Comparison of ENCODE assay signal across 27 cellular contexts in the genomic region with DNA sequence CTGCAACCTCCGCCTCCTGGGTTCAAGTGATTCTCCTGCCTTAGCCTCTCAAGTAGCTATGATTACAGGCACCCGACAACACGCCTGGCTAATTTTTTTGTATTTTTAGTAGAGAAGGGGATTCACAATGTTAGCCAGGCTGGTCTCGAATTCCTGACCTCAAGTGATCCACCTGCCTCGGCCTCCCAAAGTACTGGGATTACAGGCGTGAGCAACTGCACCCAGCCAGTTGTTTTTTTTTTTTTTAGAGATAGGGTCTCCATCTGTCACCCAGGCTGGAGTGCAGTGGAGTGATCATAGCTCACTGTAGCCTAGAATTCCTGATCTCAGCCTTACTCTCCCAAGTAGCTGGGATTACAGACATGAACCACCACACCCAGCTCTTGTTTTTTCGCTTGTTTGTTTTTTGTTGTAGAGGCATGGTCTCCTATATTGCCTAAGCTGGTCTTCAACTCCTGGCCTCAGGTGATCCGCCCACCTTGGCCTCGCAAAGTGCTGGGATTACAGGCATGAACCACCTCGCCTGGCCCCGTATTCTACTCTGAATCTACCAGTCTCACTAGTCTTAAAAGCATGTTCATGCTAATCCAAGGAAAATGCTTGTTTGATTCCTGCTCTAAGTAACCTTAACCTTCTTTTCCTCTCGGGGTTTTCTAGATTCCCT. TPM values are rescaled to one million over a fixed set of nuclear protein-coding genes. Genes with fewer than 3 reads are reported as not detected.
A peak's percentile ranks its signal among the peaks of the same experiment; 100 is the strongest.
DNase-seq lines count a peak whose midpoint lies in the region; ATAC-seq and TF ChIP-seq lines count a peak whose summit lies in the region.
"Had no signal": no experiment of that assay in that cellular context is flagged by ENCODE, and none has a peak within 500 bp of the region (broad histone marks: within the 10 kb centered on the region; RNA-seq: fewer than 3 reads in every experiment).

No MANE protein-coding gene starts in this region.

- no peaks in the 10 kb centered on the region for H3K27me3 Mint-ChIP-seq in activated CD4-positive, alpha-beta T cell treated with anti-CD3 and anti-CD28 coated beads, Interleukin-2, amount 10 ng/mL, durations not matched to agents 7 days and 5 days
- H3K27me3 Mint-ChIP-seq: activated naive CD8-positive, alpha-beta T cell treated with anti-CD3 and anti-CD28 coated beads for 36 hours; naive B cell; T-helper 17 cell had no signal

- peak overlapping the region; percentile 96 for H3K27ac ChIP-seq in RWPE2 (ENCODE audit: poor library complexity, severe bottlenecking)
- H3K27ac ChIP-seq in epithelial cell of prostate, result peak overlapping the region; percentile 100
- peak overlapping the region; percentile 83 for H3K27ac ChIP-seq in psoas muscle
- H3K27ac ChIP-seq: 22Rv1 had no signal

- intact Hi-C loops in psoas muscle (cut with DNase I), result loop anchor here in 1 of 2 donors (2.0 kb wide), 1 partner anchor 31 kb away; the partner anchor contains the start of gene STRN3

- ATAC-seq in RWPE2 (ENCODE audit: low read depth) (no peak), psoas muscle (no peak)
- ATAC-seq: activated CD8-positive, alpha-beta T cell treated with anti-CD3 and anti-CD28 coated beads, Interleukin-2, amount 10 ng/mL, durations not matched to agents 7 days and 5 days; Right ventricle myocardium inferior; stimulated activated naive CD8-positive, alpha-beta T cell treated with anti-CD3 and anti-CD28 coated beads, Interleukin-15, Interleukin-2, amounts not matched to agents 100 U/mL and 50 U/mL, for 24 hours; T-helper 17 cell had no signal

- H3K4me1 ChIP-seq in RWPE2 (ENCODE audit: insufficient read depth, poor library complexity, severe bottlenecking), result peaks cover 43% of the 10 kb centered on the region
- H3K4me1 ChIP-seq in psoas muscle, result peaks cover 63% of the 10 kb centered on the region

- DNase-seq in activated CD4-positive, alpha-beta T cell treated with anti-CD3 and anti-CD28 coated beads, Interleukin-2, amount 10 ng/mL, durations not matched to agents 7 days and 5 days, result no peak
- DNase-seq in activated CD4-positive, alpha-beta T cell treated with anti-CD3 and anti-CD28 coated beads for 48 hours, result no peak
- no peak for DNase-seq in RWPE2 (ENCODE audit: low spot score)
- no peak for DNase-seq in epithelial cell of prostate (ENCODE audit: low read depth, low spot score)
- no peak for DNase-seq in psoas muscle
- DNase-seq in putamen (ENCODE audit: low spot score), result no peak
- DNase-seq in medulla oblongata (ENCODE audit: extremely low spot score), result no peak
- no peak for DNase-seq in cortex of kidney (lab: John Stamatoyannopoulos, UW)
- DNase-seq: activated CD8-positive, alpha-beta T cell treated with anti-CD3 and anti-CD28 coated beads, Interleukin-2, amount 10 ng/mL, durations not matched to agents 7 days and 5 days; activated naive CD8-positive, alpha-beta T cell treated with anti-CD3 and anti-CD28 coated beads for 36 hours; anterior cingulate cortex; C1 segment of cervical spinal cord; COR-L47; DMS79 treated with DMSO at 0.1 percent for 48 hours; GDM1; IMR-90; left lung; naive B cell; NCI-H1436 treated with DMSO at 0.1 percent for 48 hours; NCI-H2107; NK-92 treated with Interleukin-12 subunit alpha and Interleukin-12 subunit beta, amount 100 ng/mL, for 24 hours; nucleus accumbens; small intestine; stimulated activated naive CD8-positive, alpha-beta T cell treated with anti-CD3 and anti-CD28 coated beads, Interleukin-15, Interleukin-2, amounts not matched to agents 100 U/mL and 50 U/mL, for 24 hours; T-helper 17 cell had no signal

- TF ChIP-seq CTCF in RWPE2 (IDR thresholded peaks at IDR 0.05; ENCODE audit: poor library complexity, severe bottlenecking) (no peak), psoas muscle (IDR thresholded peaks at IDR 0.05) (no peak)

- no peak overlapping the region for H3K4me3 Mint-ChIP-seq in activated CD4-positive, alpha-beta T cell treated with anti-CD3 and anti-CD28 coated beads, Interleukin-2, amount 10 ng/mL, durations not matched to agents 7 days and 5 days
- H3K4me3 Mint-ChIP-seq: activated CD8-positive, alpha-beta T cell treated with anti-CD3 and anti-CD28 coated beads, Interleukin-2, amount 10 ng/mL, durations not matched to agents 7 days and 5 days; activated naive CD8-positive, alpha-beta T cell treated with anti-CD3 and anti-CD28 coated beads for 36 hours; naive B cell; T-helper 17 cell had no signal

- H3K36me3 ChIP-seq in RWPE2 (ENCODE audit: low read depth) (no peaks in the 10 kb centered on the region), psoas muscle (ENCODE audit: insufficient read depth in 1 of 2, low read depth in 1 of 2) (no peaks in the 10 kb centered on the region)
- H3K36me3 ChIP-seq: left lung had no signal

- 77 to 85% (median 81%) methylated on average over 12 of the region's 12 CpGs for WGBS in psoas muscle, 3 donors

- no peaks in the 10 kb centered on the region for H3K9me3 ChIP-seq in RWPE2 (ENCODE audit: severe bottlenecking)
- H3K9me3 ChIP-seq in psoas muscle, result no peaks in the 10 kb centered on the region
- H3K9me3 ChIP-seq: left lung had no signal

- H3K4me3 ChIP-seq in RWPE2 (ENCODE audit: severe bottlenecking) (no peak overlapping the region), psoas muscle (no peak overlapping the region)
- H3K4me3 ChIP-seq: left lung had no signal

- H3K27me3 ChIP-seq in RWPE2 (ENCODE audit: insufficient read depth, poor library complexity, severe bottlenecking) (no peaks in the 10 kb centered on the region), psoas muscle (ENCODE audit: insufficient read depth in 3 of 3, low read length in 2 of 3) (no peaks in the 10 kb centered on the region)
- H3K27me3 ChIP-seq: left lung had no signal

- CTCF ChIA-PET in activated CD4-positive, alpha-beta T cell treated with anti-CD3 and anti-CD28 coated beads, Interleukin-2, amount 10 ng/mL, durations not matched to agents 7 days and 5 days (lab: Charles Lee), result no interaction called here

- H3K36me3 Mint-ChIP-seq in activated CD4-positive, alpha-beta T cell treated with anti-CD3 and anti-CD28 coated beads, Interleukin-2, amount 10 ng/mL, durations not matched to agents 7 days and 5 days (ENCODE audit: low read depth), result no peaks in the 10 kb centered on the region
- H3K36me3 Mint-ChIP-seq: activated naive CD8-positive, alpha-beta T cell treated with anti-CD3 and anti-CD28 coated beads for 36 hours; naive B cell had no signal

- peaks cover 7% of the 10 kb centered on the region for H3K4me1 Mint-ChIP-seq in activated CD4-positive, alpha-beta T cell treated with anti-CD3 and anti-CD28 coated beads, Interleukin-2, amount 10 ng/mL, durations not matched to agents 7 days and 5 days

- peak overlapping the region; percentile 9 for H3K27ac Mint-ChIP-seq in activated CD4-positive, alpha-beta T cell treated with anti-CD3 and anti-CD28 coated beads, Interleukin-2, amount 10 ng/mL, durations not matched to agents 7 days and 5 days
- H3K27ac Mint-ChIP-seq: activated CD8-positive, alpha-beta T cell treated with anti-CD3 and anti-CD28 coated beads, Interleukin-2, amount 10 ng/mL, durations not matched to agents 7 days and 5 days; activated naive CD8-positive, alpha-beta T cell treated with anti-CD3 and anti-CD28 coated beads for 36 hours; T-helper 17 cell had no signal

- H3K9me3 Mint-ChIP-seq in activated CD4-positive, alpha-beta T cell treated with anti-CD3 and anti-CD28 coated beads, Interleukin-2, amount 10 ng/mL, durations not matched to agents 7 days and 5 days, result no peaks in the 10 kb centered on the region
- H3K9me3 Mint-ChIP-seq: activated naive CD8-positive, alpha-beta T cell treated with anti-CD3 and anti-CD28 coated beads for 36 hours; naive B cell had no signal

- POLR2A ChIA-PET in activated CD4-positive, alpha-beta T cell treated with anti-CD3 and anti-CD28 coated beads, Interleukin-2, amount 10 ng/mL, durations not matched to agents 7 days and 5 days (lab: Charles Lee), result no interaction called here

RNA-seq across cellular contexts. Expression of gene STRN3, which starts 31.7 kb away (rescaled TPM):
- 10 to 100 TPM; 20.4 TPM for total RNA-seq in activated CD4-positive, alpha-beta T cell treated with anti-CD3 and anti-CD28 coated beads, Interleukin-2, amount 10 ng/mL, durations not matched to agents 7 days and 5 days
- 100 to 1,000 TPM in 2 of 4 donors, 10 to 100 TPM in 2; 80.2 to 154 (median 95.4) TPM for total RNA-seq in psoas muscle
- 10 to 100 TPM; 28.2 to 45.9 (median 31.5) TPM for polyA plus RNA-seq in psoas muscle

RNA-seq across cellular contexts. Expression of gene AP4S1, which starts 32.4 kb away (rescaled TPM):
- total RNA-seq in activated CD4-positive, alpha-beta T cell treated with anti-CD3 and anti-CD28 coated beads, Interleukin-2, amount 10 ng/mL, durations not matched to agents 7 days and 5 days, result 1 to 10 TPM; 5.1 to 6.4 TPM
- total RNA-seq in psoas muscle, result 10 to 100 TPM in 1 of 4 donors, 1 to 10 TPM in 3; 4.2 to 13.9 (median 7.2) TPM
- polyA plus RNA-seq in psoas muscle, result 1 to 10 TPM; 4.2 to 9.8 (median 4.8) TPM
